22 cellular contexts compared by ENCODE assay signal in genomic region chr7:86201767-86202166, GRCh38.
DNase-seq lines count a peak whose midpoint lies in the region; ATAC-seq, FAIRE-seq and TF ChIP-seq lines count a peak whose summit lies in the region.
"Had no signal": no experiment of that assay in that cellular context is flagged by ENCODE, and none has a peak within 500 bp of the region (broad histone marks: within the 10 kb centered on the region; RNA-seq: fewer than 3 reads in every experiment).

No MANE protein-coding gene starts in this region.

- H2BK5ac ChIP-seq in H9 (ENCODE audit: insufficient read length, low read length), result no peak overlapping the region
- no peak overlapping the region for H2BK5ac ChIP-seq in H1 (ENCODE audit: low read depth, low read length)

- ATAC-seq in HG02885 (IDR thresholded peaks at IDR 0.05; ENCODE audit: poor library complexity, unreplicated experiment) (no peak), HG02759 (IDR thresholded peaks at IDR 0.05; ENCODE audit: unreplicated experiment) (no peak)
- ATAC-seq: CD8-positive, alpha-beta T cell; GM23338 had no signal

- H2BK12ac ChIP-seq in H9 (ENCODE audit: insufficient read length, low read depth, low read length) (no peak overlapping the region), H1 (ENCODE audit: low read depth, low read length) (peak overlapping the region; percentile 17; the same call in 1 of the 2 replicates)

- no peak for TF ChIP-seq CTCF in H9 (conservative IDR thresholded peaks at IDR 0.05)
- TF ChIP-seq CTCF in H1 (IDR thresholded peaks at IDR 0.05; ENCODE audit: control extremely low read depth in 1 of 3, insufficient read depth in 1 of 3, low read depth in 1 of 3, low read length in 3 of 3), result no peak
- no peak for TF ChIP-seq CTCF in kidney (IDR thresholded peaks at IDR 0.05; ENCODE audit: borderline replicate concordance, extremely low read depth, insufficient read depth)
- TF ChIP-seq CTCF in MCF 10A (IDR thresholded peaks at IDR 0.05; ENCODE audit: unreplicated experiment), result no peak

- H3K4me1 Mint-ChIP-seq in H9 (no peaks in the 10 kb centered on the region), MCF 10A (ENCODE audit: insufficient read depth, unreplicated experiment) (no peaks in the 10 kb centered on the region)
- H3K4me1 Mint-ChIP-seq: B cell; CD4-positive, CD25-positive, alpha-beta regulatory T cell; GM23338 had no signal

- H3K36me3 ChIP-seq in H1 (ENCODE audit: control insufficient read depth in 2 of 4, insufficient read depth in 4 of 4, low read length in 3 of 4) (no peaks in the 10 kb centered on the region), kidney (ENCODE audit: control insufficient read depth in 1 of 2, insufficient read depth in 2 of 2, low read length in 2 of 2) (no peaks in the 10 kb centered on the region)
- H3K36me3 ChIP-seq: BLaER1 had no signal

- CTCF ChIA-PET in H1 (lab: Charles Lee; ENCODE audit: partially characterized antibody), result interaction anchor here (0.8 to 1.3 kb wide), 2 partner anchors 9 to 86 kb away, joined by 3 read pairs; no protein-coding TSS in a partner anchor
- CTCF ChIA-PET in MCF 10A (lab: Yijun Ruan, JAX), result interaction anchor here (0.6 kb wide), 1 partner anchor 19 kb away, joined by 3 read pairs; no protein-coding TSS in a partner anchor

- no peak overlapping the region for H3K18ac ChIP-seq in H9 (ENCODE audit: insufficient read length, low read depth, low read length)
- H3K18ac ChIP-seq in H1 (ENCODE audit: extremely low read depth, low read length), result no peak overlapping the region

- H3K27ac ChIP-seq in H9 (ENCODE audit: insufficient read length, low read depth, low read length), result no peak overlapping the region
- no peak overlapping the region for H3K27ac ChIP-seq in H1 (ENCODE audit: low read depth, low read length)
- H3K27ac ChIP-seq in kidney (ENCODE audit: low read depth in 2 of 2, low read length in 2 of 2), result no peak overlapping the region
- H3K27ac ChIP-seq: 22Rv1, BLaER1, C4-2B had no signal

- no peak overlapping the region for H3K4me2 ChIP-seq in H9 (ENCODE audit: insufficient read depth, insufficient read length, low read length)
- no peak overlapping the region for H3K4me2 ChIP-seq in H1 (ENCODE audit: insufficient read depth in 1 of 2, low read depth in 2 of 2, low read length in 2 of 2)
- H3K4me2 ChIP-seq: BLaER1, GM23338 had no signal

- no TSS peak for BruUV-seq in MCF 10A (replicated peaks; lab: Mats Ljungman, UMichigan)

- no peak for TF ChIP-seq POLR2A in H1 (IDR thresholded peaks at IDR 0.05; ENCODE audit: control extremely low read depth in 1 of 2, low read depth in 2 of 2, low read length in 2 of 2)

- no peak overlapping the region; a peak in 1 of 5 replicates for H3K4me3 Mint-ChIP-seq in H9
- no peak overlapping the region for H3K4me3 Mint-ChIP-seq in MCF 10A (ENCODE audit: unreplicated experiment)
- H3K4me3 Mint-ChIP-seq: B cell; CD4-positive, CD25-positive, alpha-beta regulatory T cell; CD8-positive, alpha-beta T cell; GM23338 had no signal

- H3K14ac ChIP-seq in H9 (ENCODE audit: insufficient read depth, low read length), result no peak overlapping the region
- no peak overlapping the region for H3K14ac ChIP-seq in H1 (ENCODE audit: insufficient read length)

- H3K56ac ChIP-seq in H9 (ENCODE audit: insufficient read length, low read depth, low read length), result no peak overlapping the region
- no peak overlapping the region for H3K56ac ChIP-seq in H1 (replicated peaks; ENCODE audit: insufficient read length, low read depth, low read length)

- TF ChIP-seq RAD21 in H1 (IDR thresholded peaks at IDR 0.05 in 1 of 2, conservative IDR thresholded peaks at IDR 0.05 in 1 of 2; ENCODE audit: low read depth in 2 of 2, low read length in 2 of 2), result no peak

- H3K4me1 ChIP-seq in H9 (ENCODE audit: insufficient read depth, low read length), result no peaks in the 10 kb centered on the region
- H3K4me1 ChIP-seq in H1 (replicated peaks in 1 of 4; ENCODE audit: control insufficient read depth in 3 of 4, insufficient read depth in 4 of 4, low read length in 3 of 4), result no peaks in the 10 kb centered on the region
- no peaks in the 10 kb centered on the region for H3K4me1 ChIP-seq in kidney (ENCODE audit: control insufficient read depth in 1 of 2, insufficient read depth in 1 of 2, low read depth in 1 of 2, low read length in 2 of 2)
- H3K4me1 ChIP-seq: BLaER1, Caco-2 had no signal

- H2AFZ ChIP-seq in H9 (ENCODE audit: low read length) (no peak overlapping the region), H1 (ENCODE audit: low read length) (peak overlapping the region; percentile 85; the same call in 1 of the 2 replicates)
- H2AFZ ChIP-seq: GM23338 had no signal

- H4K8ac ChIP-seq in H9 (replicated peaks; ENCODE audit: insufficient read length, low read depth, low read length) (no peak overlapping the region), H1 (ENCODE audit: extremely low read depth, insufficient read depth, low read length) (no peak overlapping the region)

- H3K23ac ChIP-seq in H9 (ENCODE audit: insufficient read length, low read depth, low read length) (no peak overlapping the region), H1 (ENCODE audit: insufficient read length) (no peak overlapping the region)

- no CpG with 5 or more reads among the region's 5 CpGs for WGBS in H9 (ENCODE audit: extremely low coverage, insufficient read length, low lambda C conversion rate)
- 94% methylated on average over 5 of the region's 5 CpGs; no CpG with 5 or more reads in 1 of the 2 experiments for WGBS in H1 (ENCODE audit: extremely low coverage in 1 of 2, insufficient coverage in 1 of 2, insufficient read length in 1 of 2, insufficient replicate concordance in 2 of 2, low coverage in 1 of 2, low lambda C conversion rate in 2 of 2, missing lambda C conversion rate in 1 of 2), 2 experiments

- H2AK5ac ChIP-seq in H9 (ENCODE audit: insufficient read length, low read length) (no peak overlapping the region), H1 (ENCODE audit: low read depth, low read length) (no peak overlapping the region)

- H3K27me3 Mint-ChIP-seq in H9 (ENCODE audit: low read depth) (no peaks in the 10 kb centered on the region), MCF 10A (ENCODE audit: insufficient read depth, unreplicated experiment) (no peaks in the 10 kb centered on the region)
- H3K27me3 Mint-ChIP-seq: B cell; CD4-positive, CD25-positive, alpha-beta regulatory T cell had no signal

- POLR2A ChIA-PET in H1 (lab: Charles Lee; ENCODE audit: partially characterized antibody) (no interaction called here), MCF 10A (lab: Yijun Ruan, JAX) (interaction anchor here (0.6 kb wide), 1 partner anchor 747 kb away, joined by 3 read pairs; no protein-coding TSS in a partner anchor)

- H3K27me3 ChIP-seq in H9 (ENCODE audit: insufficient read depth, low read length) (no peaks in the 10 kb centered on the region), H1 (replicated peaks in 1 of 4; ENCODE audit: control insufficient read depth in 3 of 4, extremely low read depth in 1 of 4, insufficient read depth in 3 of 4, low read length in 3 of 4) (no peaks in the 10 kb centered on the region)
- H3K27me3 ChIP-seq: BLaER1 had no signal

- H3K27ac Mint-ChIP-seq in H9 (no peak overlapping the region), MCF 10A (ENCODE audit: low read depth, unreplicated experiment) (no peak overlapping the region)
- H3K27ac Mint-ChIP-seq: B cell; CD4-positive, CD25-positive, alpha-beta regulatory T cell; CD8-positive, alpha-beta T cell; GM23338 had no signal

- peaks cover 4 to 7% of the 10 kb centered on the region in 2 experiments; a peak in 4 of 5 replicates for H3K9me3 Mint-ChIP-seq in H9
- H3K9me3 Mint-ChIP-seq in MCF 10A (ENCODE audit: unreplicated experiment), result no peaks in the 10 kb centered on the region
- H3K9me3 Mint-ChIP-seq: CD8-positive, alpha-beta T cell had no signal

- no peak overlapping the region for H2BK15ac ChIP-seq in H9 (ENCODE audit: low read depth, low read length)
- H2BK15ac ChIP-seq in H1 (ENCODE audit: low read length), result no peak overlapping the region

- FAIRE-seq in H1 (lab: Jason Lieb, UNC), result no peak
- no peak for FAIRE-seq in kidney (lab: Jason Lieb, UNC)
- peak; percentile 27 for FAIRE-seq in urothelium cell line (lab: Jason Lieb, UNC)
- FAIRE-seq: GM12892, GM19239, H54 had no signal

- DNase-seq in H9 (peak; percentile 15), H1 (ENCODE audit: low read depth in 1 of 2, low spot score in 2 of 2) (no peak), kidney (peak; percentile 22), urothelium cell line (ENCODE audit: low spot score) (no peak), MCF 10A (ENCODE audit: unreplicated experiment) (no peak)
- DNase-seq in stimulated activated CD4-positive, alpha-beta T cell treated with anti-CD3 and anti-CD28 coated beads, Interleukin-1b, Interleukin-23, amount 100 ng/mL, for 48 hours, result no peak
- DNase-seq: Caco-2; CD4-positive, CD25-positive, alpha-beta regulatory T cell; CD8-positive, alpha-beta T cell; DMS153; DND-41; HCEC 1CT had no signal

- peaks cover 8% of the 10 kb centered on the region for H3K9me3 ChIP-seq in H9 (ENCODE audit: control insufficient read depth, low read depth, low read length)
- no peaks in the 10 kb centered on the region for H3K9me3 ChIP-seq in H1 (ENCODE audit: insufficient read depth in 2 of 2, low read depth in 1 of 2, low read length in 1 of 2)
- H3K9me3 ChIP-seq in kidney (ENCODE audit: control insufficient read depth in 1 of 2, low read length in 2 of 2), result no peaks in the 10 kb centered on the region

- H3K9ac ChIP-seq in H9 (ENCODE audit: extremely low read depth, insufficient read length, low read length) (no peak overlapping the region), H1 (replicated peaks in 1 of 4; ENCODE audit: extremely low read depth in 1 of 4, low read depth in 3 of 4, low read length in 3 of 4) (no peak overlapping the region), kidney (ENCODE audit: low read length in 2 of 2) (no peak overlapping the region)
- H3K9ac ChIP-seq: BLaER1 had no signal

- H2BK120ac ChIP-seq in H9 (ENCODE audit: low read depth, low read length, poor library complexity, severe bottlenecking) (no peak overlapping the region), H1 (replicated peaks; ENCODE audit: low read depth, low read length) (no peak overlapping the region)

- H3K4me3 ChIP-seq in H1 (ENCODE audit: extremely low read depth in 1 of 4, insufficient read depth in 2 of 4, low read depth in 3 of 4, low read length in 4 of 4), result no peak overlapping the region
- no peak overlapping the region for H3K4me3 ChIP-seq in kidney (ENCODE audit: low read length in 2 of 2)
- H3K4me3 ChIP-seq: BLaER1, GM23338 had no signal

- H3K79me2 ChIP-seq in H9 (ENCODE audit: insufficient read depth, low read length), result no peaks in the 10 kb centered on the region
- H3K79me2 ChIP-seq in H1 (ENCODE audit: control insufficient read depth in 1 of 2, insufficient read depth in 2 of 2, low read length in 2 of 2), result no peaks in the 10 kb centered on the region

- intact Hi-C loops in kidney (cut with DNase I) (no loop called here), MCF 10A (cut with micrococcal nuclease) (no loop called here)

- H3K23me2 ChIP-seq in H9 (ENCODE audit: insufficient read length, low read depth, low read length, poor library complexity, severe bottlenecking) (no peaks in the 10 kb centered on the region), H1 (ENCODE audit: low read depth, low read length) (no peaks in the 10 kb centered on the region)

- no peak overlapping the region for H3T11ph ChIP-seq in H9 (ENCODE audit: low read length)

- H2BK20ac ChIP-seq in H9 (ENCODE audit: low read depth, low read length, poor library complexity, severe bottlenecking), result no peak overlapping the region
- H2BK20ac ChIP-seq in H1 (ENCODE audit: low read length), result no peak overlapping the region

- H3K4ac ChIP-seq in H9 (ENCODE audit: low read depth, low read length) (no peak overlapping the region), H1 (replicated peaks; ENCODE audit: insufficient read length, low read depth, low read length) (no peak overlapping the region)

- H3K79me1 ChIP-seq in H9 (ENCODE audit: insufficient read depth, low read depth, low read length, poor library complexity, severe bottlenecking) (no peaks in the 10 kb centered on the region), H1 (ENCODE audit: low read depth, low read length) (no peaks in the 10 kb centered on the region)

- peaks cover 0 to 11% (median 3%) of the 10 kb centered on the region in 3 experiments; a peak in 3 of 7 replicates for H3K36me3 Mint-ChIP-seq in H9 (ENCODE audit: insufficient read depth in 1 of 3, low read depth in 3 of 3)
- no peaks in the 10 kb centered on the region for H3K36me3 Mint-ChIP-seq in MCF 10A (ENCODE audit: insufficient read depth, unreplicated experiment)
- H3K36me3 Mint-ChIP-seq: CD4-positive, CD25-positive, alpha-beta regulatory T cell; CD8-positive, alpha-beta T cell had no signal

- no peaks in the 10 kb centered on the region for H4K20me1 ChIP-seq in H9 (ENCODE audit: control insufficient read depth, insufficient read depth, insufficient read length)
- H4K20me1 ChIP-seq in H1 (replicated peaks in 1 of 2; ENCODE audit: control insufficient read depth in 1 of 2, insufficient read depth in 2 of 2, low read length in 2 of 2), result no peaks in the 10 kb centered on the region
- H4K20me1 ChIP-seq: BLaER1 had no signal

- H4K91ac ChIP-seq in H9 (ENCODE audit: insufficient read length, low read depth, low read length) (no peak overlapping the region), H1 (replicated peaks; ENCODE audit: insufficient read length, low read length) (no peak overlapping the region)

- TF ChIP-seq EP300 in H1 (IDR thresholded peaks at IDR 0.05; ENCODE audit: borderline replicate concordance in 1 of 2, low read depth in 2 of 2, low read length in 2 of 2), result no peak

- H4K5ac ChIP-seq in H9 (ENCODE audit: insufficient read length, low read depth, low read length), result no peak overlapping the region
- no peak overlapping the region for H4K5ac ChIP-seq in H1 (ENCODE audit: insufficient read length, low read depth, low read length)

Comparison
In these comparisons a context has a peak if more than half of its experiments do, and no peak if none do; other contexts are left out.
1. DNase-seq: peak in H9 (single experiment) and kidney (single experiment); none in H1 (0 of 2), urothelium cell line (single experiment), MCF 10A (single experiment) and stimulated activated CD4-positive, alpha-beta T cell treated with anti-CD3 and anti-CD28 coated beads, Interleukin-1b, Interleukin-23, amount 100 ng/mL, for 48 hours (single experiment).